Comparison of ENCODE assay signal across 8 cellular contexts in the genomic region with DNA sequence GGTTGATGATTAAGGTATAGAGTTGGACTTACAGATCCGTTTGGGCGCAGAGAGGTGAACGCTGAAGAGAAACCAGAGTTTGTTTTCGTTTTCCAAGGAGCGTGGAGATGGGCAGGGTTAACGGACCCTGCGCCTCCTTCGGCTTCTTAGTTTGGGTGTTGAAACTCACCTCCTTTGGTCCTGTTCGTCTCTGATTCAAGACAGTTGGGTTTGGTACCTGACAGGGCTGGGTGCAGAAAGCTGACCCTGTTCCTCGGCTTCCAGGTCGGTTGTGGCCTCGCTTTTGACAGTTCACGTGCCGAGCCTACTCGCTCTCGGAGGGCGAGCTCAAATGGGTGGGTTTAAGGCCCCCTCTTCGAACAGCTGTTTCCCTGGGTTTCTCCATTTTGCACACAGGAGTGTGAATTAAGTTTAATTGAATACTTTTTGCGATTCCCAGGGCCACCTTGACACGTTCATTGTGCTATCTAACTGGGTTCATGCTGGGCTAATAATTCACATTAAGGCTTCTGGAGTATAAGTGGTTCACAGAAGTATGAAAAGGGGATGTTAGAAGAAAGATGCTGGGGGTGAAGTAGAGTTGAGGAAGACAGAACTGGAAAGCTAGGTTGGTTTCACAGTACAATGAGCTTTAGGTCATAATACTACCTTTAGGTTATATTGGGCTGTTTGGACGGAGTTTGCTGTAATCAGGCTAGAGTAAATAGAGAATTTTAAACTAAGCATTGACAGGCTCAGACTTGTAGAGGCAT. TPM values are rescaled to one million over a fixed set of nuclear protein-coding genes. Genes with fewer than 3 reads are reported as not detected.
DNase-seq lines count a peak whose midpoint lies in the region; ATAC-seq and TF ChIP-seq lines count a peak whose summit lies in the region.

No MANE protein-coding gene starts in this region.

- TF ChIP-seq CTCF in choroid plexus epithelial cell (conservative IDR thresholded peaks at IDR 0.05; ENCODE audit: low read depth, low read length), result no peak
- TF ChIP-seq CTCF in vagina (IDR thresholded peaks at IDR 0.05), result no peak

- DNase-seq in Ammon's horn (ENCODE audit: low spot score) (peak; percentile 28), NCI-H526 treated with DMSO at 0.1 percent for 48 hours (lab: John Stamatoyannopoulos, UW) (peak; percentile 83), choroid plexus epithelial cell (ENCODE audit: low read depth) (peak; percentile 21), midbrain (lab: John Stamatoyannopoulos, UW) (peak; percentile 27), vagina (ENCODE audit: extremely low spot score in 2 of 2) (no peak), COLO668 (lab: John Stamatoyannopoulos, UW; ENCODE audit: unreplicated experiment) (no peak)

- H3K27me3 ChIP-seq in vagina, result no peaks in the 10 kb centered on the region

- H3K36me3 ChIP-seq in vagina, result no peaks in the 10 kb centered on the region

- ATAC-seq in GM18870 (IDR thresholded peaks at IDR 0.05; ENCODE audit: unreplicated experiment), result peak; percentile 1
- no peak for ATAC-seq in GM19463 (IDR thresholded peaks at IDR 0.05; ENCODE audit: unreplicated experiment)

- peaks cover 54% of the 10 kb centered on the region for H3K4me1 ChIP-seq in vagina

- H3K4me3 ChIP-seq in choroid plexus epithelial cell (ENCODE audit: low read depth, low read length) (peak overlapping the region; percentile 79), vagina (peak overlapping the region; percentile 67 to 71)

- intact Hi-C loops in vagina (cut with DNase I), result loop anchor here (5.0 to 10.0 kb wide), 2 partner anchors 154 to 211 kb away; a partner anchor contains a TSS

- no peaks in the 10 kb centered on the region for H3K9me3 ChIP-seq in vagina

- H3K27ac ChIP-seq in vagina, result peak overlapping the region; percentile 100

- TF ChIP-seq POLR2A in vagina (IDR thresholded peaks at IDR 0.05), result no peak

RNA-seq across cellular contexts. Expression of a gene that starts 0.6 kb away (rescaled TPM):
- total RNA-seq in vagina, result 18.4 TPM

Comparison
In these comparisons a context has a peak if more than half of its experiments do, and no peak if none do; other contexts are left out.
1. DNase-seq: peak in Ammon's horn (single experiment), NCI-H526 treated with DMSO at 0.1 percent for 48 hours (single experiment), choroid plexus epithelial cell (single experiment) and midbrain (single experiment); none in vagina (0 of 2) and COLO668 (single experiment).